Comparison of ENCODE assay signal across 1 cellular context in the genomic region with DNA sequence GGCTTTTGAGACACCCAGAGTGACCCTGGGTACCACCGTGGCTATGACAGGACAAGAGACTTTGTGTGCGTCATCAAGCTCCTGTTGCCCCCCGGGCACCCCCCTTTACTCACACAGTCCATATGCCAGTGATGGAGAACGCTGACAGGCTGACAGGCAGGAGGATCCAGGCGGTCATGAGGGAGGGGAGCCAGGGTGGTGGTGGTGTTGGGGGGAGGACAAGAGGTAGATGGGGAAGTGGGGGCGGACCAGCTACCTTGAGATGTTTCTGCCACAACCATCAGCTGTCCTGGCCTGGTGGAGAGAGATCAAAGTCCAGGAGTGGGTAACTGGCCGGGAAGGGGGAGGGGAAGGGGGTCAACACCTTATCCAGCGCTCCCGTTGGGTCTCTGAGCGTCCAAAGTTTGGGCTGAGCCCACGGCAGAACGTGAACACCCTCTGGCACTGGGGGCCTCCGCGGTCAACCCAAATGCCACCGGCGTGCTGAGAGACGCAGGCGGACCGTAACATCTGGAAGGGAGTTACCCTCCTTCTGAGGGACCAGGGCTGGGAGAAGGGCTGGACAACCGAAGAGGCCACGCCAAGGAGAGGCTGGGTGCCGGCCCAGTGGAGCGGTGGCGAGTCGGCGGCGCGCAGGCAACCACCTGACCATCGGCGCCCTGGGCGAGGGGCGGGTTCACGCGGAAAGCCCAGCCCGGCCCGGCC.
A peak's percentile ranks its signal among the peaks of the same experiment; 100 is the strongest.
TF ChIP-seq lines count a peak whose summit lies in the region.

No MANE protein-coding gene starts in this region.

TF ChIP-seq in WTC11, 78 proteins besides CTCF, POLR2A, EP300 and RAD21 (continued from another document):
- TF ChIP-seq, protein P1, sequence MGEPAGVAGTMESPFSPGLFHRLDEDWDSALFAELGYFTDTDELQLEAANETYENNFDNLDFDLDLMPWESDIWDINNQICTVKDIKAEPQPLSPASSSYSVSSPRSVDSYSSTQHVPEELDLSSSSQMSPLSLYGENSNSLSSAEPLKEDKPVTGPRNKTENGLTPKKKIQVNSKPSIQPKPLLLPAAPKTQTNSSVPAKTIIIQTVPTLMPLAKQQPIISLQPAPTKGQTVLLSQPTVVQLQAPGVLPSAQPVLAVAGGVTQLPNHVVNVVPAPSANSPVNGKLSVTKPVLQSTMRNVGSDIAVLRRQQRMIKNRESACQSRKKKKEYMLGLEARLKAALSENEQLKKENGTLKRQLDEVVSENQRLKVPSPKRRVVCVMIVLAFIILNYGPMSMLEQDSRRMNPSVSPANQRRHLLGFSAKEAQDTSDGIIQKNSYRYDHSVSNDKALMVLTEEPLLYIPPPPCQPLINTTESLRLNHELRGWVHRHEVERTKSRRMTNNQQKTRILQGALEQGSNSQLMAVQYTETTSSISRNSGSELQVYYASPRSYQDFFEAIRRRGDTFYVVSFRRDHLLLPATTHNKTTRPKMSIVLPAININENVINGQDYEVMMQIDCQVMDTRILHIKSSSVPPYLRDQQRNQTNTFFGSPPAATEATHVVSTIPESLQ (CRISPR knock-in tag; IDR thresholded peaks at IDR 0.05) = no peak
- no peak for TF ChIP-seq ZNF138 (CRISPR knock-in tag; conservative IDR thresholded peaks at IDR 0.05)
- TF ChIP-seq, protein P2, sequence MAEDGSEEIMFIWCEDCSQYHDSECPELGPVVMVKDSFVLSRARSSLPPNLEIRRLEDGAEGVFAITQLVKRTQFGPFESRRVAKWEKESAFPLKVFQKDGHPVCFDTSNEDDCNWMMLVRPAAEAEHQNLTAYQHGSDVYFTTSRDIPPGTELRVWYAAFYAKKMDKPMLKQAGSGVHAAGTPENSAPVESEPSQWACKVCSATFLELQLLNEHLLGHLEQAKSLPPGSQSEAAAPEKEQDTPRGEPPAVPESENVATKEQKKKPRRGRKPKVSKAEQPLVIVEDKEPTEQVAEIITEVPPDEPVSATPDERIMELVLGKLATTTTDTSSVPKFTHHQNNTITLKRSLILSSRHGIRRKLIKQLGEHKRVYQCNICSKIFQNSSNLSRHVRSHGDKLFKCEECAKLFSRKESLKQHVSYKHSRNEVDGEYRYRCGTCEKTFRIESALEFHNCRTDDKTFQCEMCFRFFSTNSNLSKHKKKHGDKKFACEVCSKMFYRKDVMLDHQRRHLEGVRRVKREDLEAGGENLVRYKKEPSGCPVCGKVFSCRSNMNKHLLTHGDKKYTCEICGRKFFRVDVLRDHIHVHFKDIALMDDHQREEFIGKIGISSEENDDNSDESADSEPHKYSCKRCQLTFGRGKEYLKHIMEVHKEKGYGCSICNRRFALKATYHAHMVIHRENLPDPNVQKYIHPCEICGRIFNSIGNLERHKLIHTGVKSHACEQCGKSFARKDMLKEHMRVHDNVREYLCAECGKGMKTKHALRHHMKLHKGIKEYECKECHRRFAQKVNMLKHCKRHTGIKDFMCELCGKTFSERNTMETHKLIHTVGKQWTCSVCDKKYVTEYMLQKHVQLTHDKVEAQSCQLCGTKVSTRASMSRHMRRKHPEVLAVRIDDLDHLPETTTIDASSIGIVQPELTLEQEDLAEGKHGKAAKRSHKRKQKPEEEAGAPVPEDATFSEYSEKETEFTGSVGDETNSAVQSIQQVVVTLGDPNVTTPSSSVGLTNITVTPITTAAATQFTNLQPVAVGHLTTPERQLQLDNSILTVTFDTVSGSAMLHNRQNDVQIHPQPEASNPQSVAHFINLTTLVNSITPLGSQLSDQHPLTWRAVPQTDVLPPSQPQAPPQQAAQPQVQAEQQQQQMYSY (CRISPR knock-in tag; IDR thresholded peaks at IDR 0.05) = peak; percentile 59
- TF ChIP-seq KAT7 (CRISPR knock-in tag; IDR thresholded peaks at IDR 0.05; ENCODE audit: borderline replicate concordance) = 0 out of 2 replicates have a peak, but pooled peaks have one; percentile 76
